In genomic region chr17:50953831-50954601, GRCh38 we compare ENCODE assay signal across 9 cellular contexts.
DNase-seq lines count a peak whose midpoint lies in the region; ATAC-seq and TF ChIP-seq lines count a peak whose summit lies in the region.
"Had no signal": no experiment of that assay in that cellular context is flagged by ENCODE, and none has a peak within 500 bp of the region (broad histone marks: within the 10 kb centered on the region; RNA-seq: fewer than 3 reads in every experiment).

No MANE protein-coding gene starts in this region.

- H3K79me2 ChIP-seq in mammary epithelial cell (ENCODE audit: insufficient read depth, low read length), result no peaks in the 10 kb centered on the region

- H3K36me3 ChIP-seq in mammary epithelial cell (ENCODE audit: insufficient read depth, low read length) (no peaks in the 10 kb centered on the region), left lung (no peaks in the 10 kb centered on the region), vagina (no peaks in the 10 kb centered on the region)

- peak overlapping the region; percentile 56 for H2AFZ ChIP-seq in mammary epithelial cell (ENCODE audit: low read depth, low read length)

- CTCF ChIA-PET in mammary epithelial cell (lab: Charles Lee; ENCODE audit: low non-redundant PET), result interaction anchor here (0.5 to 1.5 kb wide), 4 partner anchors 31 to 102 kb away, joined by 3 to 10 read pairs (median 4); no protein-coding TSS in a partner anchor

- intact Hi-C loops in mammary epithelial cell (cut with micrococcal nuclease), result loop anchor here (5.0 to 10.0 kb wide), 4 partner anchors 52 to 407 kb away; partner anchors contain the start of genes ABCC3, LUC7L3 and SPATA20
- intact Hi-C loops in left lung (cut with DNase I), result loop anchor here (10.0 kb wide), 3 partner anchors 109 to 409 kb away; partner anchors contain the start of gene SPATA20 (in 1 of the 2)
- intact Hi-C loops in vagina (cut with DNase I), result loop anchor here (5.0 kb wide), 1 partner anchor 87 kb away; the partner anchor contains the start of gene TOB1

- H3K9ac ChIP-seq in mammary epithelial cell (ENCODE audit: insufficient read depth, low read length), result peak overlapping the region; percentile 46

- peak; percentile 4 for ATAC-seq in left lung
- no peak for ATAC-seq in GM18870 (IDR thresholded peaks at IDR 0.05; ENCODE audit: unreplicated experiment)
- ATAC-seq in GM19324 (IDR thresholded peaks at IDR 0.05; ENCODE audit: low FRiP score, unreplicated experiment), result no peak

- H3K27ac ChIP-seq in mammary epithelial cell (ENCODE audit: insufficient read depth, low read depth, low read length), result peak overlapping the region; percentile 77
- no peak overlapping the region for H3K27ac ChIP-seq in left lung
- H3K27ac ChIP-seq in vagina, result peak overlapping the region; percentile 93
- H3K27ac ChIP-seq: HL-60 had no signal

- no peak for TF ChIP-seq POLR2A in vagina (IDR thresholded peaks at IDR 0.05)

- dilution Hi-C loops in mammary epithelial cell (cut with HindIII; ENCODE audit: low sequenced_read_pairs), result no loop called here

- WGBS in mammary epithelial cell (ENCODE audit: low coverage, missing lambda C conversion rate), result 18% methylated on average over 13 of the region's 17 CpGs

- TF ChIP-seq CTCF in mammary epithelial cell (conservative IDR thresholded peaks at IDR 0.05 in 1 of 2, IDR thresholded peaks at IDR 0.05 in 1 of 2; ENCODE audit: extremely low read depth in 1 of 2, insufficient read depth in 1 of 2, low read depth in 1 of 2, low read length in 2 of 2), result no peak
- no peak for TF ChIP-seq CTCF in left lung (IDR thresholded peaks at IDR 0.05)
- TF ChIP-seq CTCF in vagina (IDR thresholded peaks at IDR 0.05), result no peak

- H3K27me3 ChIP-seq in mammary epithelial cell (ENCODE audit: insufficient read depth, low read length) (no peaks in the 10 kb centered on the region), left lung (no peaks in the 10 kb centered on the region), vagina (no peaks in the 10 kb centered on the region)

- peak; percentile 73 for DNase-seq in GDM1 (lab: John Stamatoyannopoulos, UW)
- DNase-seq in NCI-H2171 (lab: John Stamatoyannopoulos, UW), result peak; percentile 66
- peak; percentile 85 for DNase-seq in mammary epithelial cell
- peak in 1 of 2 donors; percentile 69 for DNase-seq in left lung
- peak in 1 of 2 donors; percentile 93 for DNase-seq in vagina (ENCODE audit: extremely low spot score in 2 of 2)
- DNase-seq in stimulated activated naive CD4-positive, alpha-beta T cell (lab: John Stamatoyannopoulos, UW), result no peak

- H3K4me3 ChIP-seq in mammary epithelial cell (replicated peaks in 1 of 3; ENCODE audit: insufficient read depth in 1 of 3, low read depth in 2 of 3, low read length in 3 of 3) (peak overlapping the region in 1 of 3 experiments; percentile 13), left lung (no peak overlapping the region), vagina (no peak overlapping the region)

- peaks cover 68% of the 10 kb centered on the region for H3K4me1 ChIP-seq in mammary epithelial cell (ENCODE audit: insufficient read depth, low read length)
- H3K4me1 ChIP-seq in left lung, result peaks cover 20 to 33% of the 10 kb centered on the region in 2 donors
- peaks cover 60% of the 10 kb centered on the region for H3K4me1 ChIP-seq in vagina

- H3K9me3 ChIP-seq in mammary epithelial cell (replicated peaks; ENCODE audit: insufficient read depth, low read length) (no peaks in the 10 kb centered on the region), left lung (no peaks in the 10 kb centered on the region), vagina (no peaks in the 10 kb centered on the region)

- in situ Hi-C loops in mammary epithelial cell (cut with MboI; ENCODE audit: low sequenced_read_pairs in 2 of 2), result loop anchor here (5.0 to 10.0 kb wide), 2 partner anchors 92 to 169 kb away; no protein-coding TSS in a partner anchor

- no peaks in the 10 kb centered on the region for H4K20me1 ChIP-seq in mammary epithelial cell (ENCODE audit: insufficient read depth, low read length)

- H3K4me2 ChIP-seq in mammary epithelial cell (ENCODE audit: insufficient read depth, low read depth, low read length), result peak overlapping the region; percentile 49

- no TSS peak for BruUV-seq in mammary epithelial cell (replicated peaks; lab: Mats Ljungman, UMichigan)

Comparison
In these comparisons a context has a peak if more than half of its experiments do, and no peak if none do; other contexts are left out.
1. DNase-seq: peak in GDM1 (single experiment), NCI-H2171 (single experiment) and mammary epithelial cell (single experiment); none in stimulated activated naive CD4-positive, alpha-beta T cell (0 of 6).
2. H3K27ac ChIP-seq: peak in mammary epithelial cell (single experiment) and vagina (single experiment); none in left lung (0 of 2).